Comparison of ENCODE assay signal across 26 cellular contexts in the genomic region with DNA sequence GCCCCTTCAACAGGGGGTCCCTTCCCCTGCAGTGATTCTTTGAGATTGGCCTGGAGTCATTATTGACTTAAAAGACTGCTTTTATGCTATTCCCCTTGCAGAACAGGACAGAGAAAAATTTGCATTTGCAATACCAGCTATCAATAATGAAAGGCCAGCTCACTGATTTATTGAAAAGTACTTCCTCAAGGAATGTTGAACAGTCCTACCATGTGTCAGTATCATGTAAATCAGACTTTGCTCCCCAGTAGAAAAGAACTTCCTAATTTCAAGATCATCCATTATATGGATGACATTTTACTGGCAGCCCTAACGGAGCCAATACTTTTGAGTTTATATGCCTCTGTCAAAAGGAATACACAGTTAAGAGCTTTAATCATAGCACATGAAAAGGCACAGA. TPM values are rescaled to one million over a fixed set of nuclear protein-coding genes. Genes with fewer than 3 reads are reported as not detected.
"Had no signal": no experiment of that assay in that cellular context is flagged by ENCODE, and none has a peak within 500 bp of the region (broad histone marks: within the 10 kb centered on the region; RNA-seq: fewer than 3 reads in every experiment).

No MANE protein-coding gene starts in this region.

- H3K27me3 ChIP-seq: esophagus muscularis mucosa, gastroesophageal sphincter, ovary, tibial nerve, upper lobe of right lung, uterus had no signal

- H3K27ac ChIP-seq: esophagus muscularis mucosa, foreskin keratinocyte, gastroesophageal sphincter, heart left ventricle, left ventricle myocardium inferior, lower lobe of right lung, ovary, psoas muscle, skin epidermis, thoracic aorta, tibial nerve, upper lobe of right lung, uterus had no signal

- H3K4me1 ChIP-seq: foreskin keratinocyte, left ventricle myocardium inferior, psoas muscle, uterus had no signal

- DNase-seq: effector CD8-positive, alpha-beta T cell; foreskin keratinocyte; heart left ventricle; hippocampal formation; left cardiac atrium; left ventricle myocardium inferior; lower lobe of right lung; natural killer cell; occipital lobe; ovary; posterior cingulate gyrus; psoas muscle; right cardiac atrium; stimulated activated CD4-positive, alpha-beta T cell treated with anti-CD3 and anti-CD28 coated beads, Interleukin-15, amount 100 ng/mL, for 24 hours; stimulated activated CD4-positive, alpha-beta T cell treated with anti-CD3 and anti-CD28 coated beads, Interleukin-2, amount 100 ng/mL, for 48 hours; stimulated activated naive B cell treated with anti-CD40 and anti-IgM and Interleukin-4, amounts not matched to agents 10 μg/mL and 1 μg/mL and 100 μg/mL, for 72 hours; upper lobe of right lung; uterus had no signal

- FAIRE-seq: colon, endothelial cell of umbilical vein, islet of Langerhans had no signal

- H3K4me3 ChIP-seq: esophagus muscularis mucosa, gastroesophageal sphincter, heart left ventricle, left ventricle myocardium inferior, lower lobe of right lung, ovary, psoas muscle, skin epidermis, thoracic aorta, tibial nerve, upper lobe of right lung, uterus had no signal

- H3K36me3 ChIP-seq: esophagus muscularis mucosa, gastroesophageal sphincter, heart left ventricle, left ventricle myocardium inferior, lower lobe of right lung, ovary, thoracic aorta, tibial nerve, upper lobe of right lung, uterus had no signal

- H3K9me3 ChIP-seq: esophagus muscularis mucosa, gastroesophageal sphincter, lower lobe of right lung, ovary, psoas muscle, thoracic aorta, tibial nerve, upper lobe of right lung, uterus had no signal

- ATAC-seq: foreskin keratinocyte; gastroesophageal sphincter; heart left ventricle; left cardiac atrium; lower lobe of right lung; natural killer cell; psoas muscle; right cardiac atrium; stimulated activated naive B cell treated with anti-CD40 and anti-IgM and Interleukin-4, amounts not matched to agents 10 μg/mL and 1 μg/mL and 100 μg/mL, for 72 hours; upper lobe of right lung had no signal

RNA-seq across cellular contexts. Expression of gene ABCA13, which starts 29.7 kb away (rescaled TPM):
- total RNA-seq: left ventricle myocardium inferior, right cardiac atrium, thoracic aorta had no signal
- polyA plus RNA-seq: psoas muscle, right cardiac atrium had no signal
